In genomic region chr4:182968917-182969650, GRCh38 we compare ENCODE assay signal across 16 cellular contexts. TPM values are rescaled to one million over a fixed set of nuclear protein-coding genes. Genes with fewer than 3 reads are reported as not detected.
DNase-seq lines count a peak whose midpoint lies in the region; ATAC-seq and TF ChIP-seq lines count a peak whose summit lies in the region.
"Had no signal": no experiment of that assay in that cellular context is flagged by ENCODE, and none has a peak within 500 bp of the region (broad histone marks: within the 10 kb centered on the region; RNA-seq: fewer than 3 reads in every experiment).

No MANE protein-coding gene starts in this region.

- intact Hi-C loops in left ventricle myocardium inferior (cut with micrococcal nuclease), result no loop called here

- no peaks in the 10 kb centered on the region for H3K36me3 ChIP-seq in left ventricle myocardium inferior
- H3K36me3 ChIP-seq: BLaER1 treated with 17β-estradiol and CSF1 and Interleukin-3, amounts not matched to agents 10 nM and 100 nM had no signal

- H3K4me1 ChIP-seq in foreskin keratinocyte, result no peaks in the 10 kb centered on the region
- H3K4me1 ChIP-seq in left ventricle myocardium inferior, result no peaks in the 10 kb centered on the region

- TF ChIP-seq CTCF in foreskin keratinocyte (conservative IDR thresholded peaks at IDR 0.05) (no peak), left ventricle myocardium inferior (IDR thresholded peaks at IDR 0.05; ENCODE audit: borderline replicate concordance) (no peak)

- H3K27ac ChIP-seq in foreskin keratinocyte (no peak overlapping the region), left ventricle myocardium inferior (replicated peaks) (no peak overlapping the region)
- H3K27ac ChIP-seq: PC-9 had no signal

- ATAC-seq in GM19023 (IDR thresholded peaks at IDR 0.05; ENCODE audit: unreplicated experiment), result peak; percentile 65
- peak; percentile 53 for ATAC-seq in GM21515 (IDR thresholded peaks at IDR 0.05; ENCODE audit: unreplicated experiment)
- peak; percentile 58 for ATAC-seq in HG03108 (IDR thresholded peaks at IDR 0.05; ENCODE audit: unreplicated experiment)
- ATAC-seq in foreskin keratinocyte, result peak; percentile 12
- ATAC-seq in HG02884 (IDR thresholded peaks at IDR 0.05; ENCODE audit: unreplicated experiment), result no peak
- ATAC-seq: activated T-cell treated with anti-CD3 and anti-CD28 coated beads, Interleukin-2, amount 50 U/mL, for 72 hours had no signal

- H3K9me3 ChIP-seq in left ventricle myocardium inferior (replicated peaks), result peaks cover 7% of the 10 kb centered on the region

- DNase-seq in foreskin keratinocyte, result no peak
- no peak for DNase-seq in left ventricle myocardium inferior
- DNase-seq in occipital lobe (lab: John Stamatoyannopoulos, UW), result no peak
- DNase-seq: activated CD4-positive, alpha-beta T cell treated with anti-CD3 and anti-CD28 coated beads, Interleukin-2, amount 10 ng/mL, durations not matched to agents 24 days and 14 days; activated T-cell treated with anti-CD3 and anti-CD28 coated beads, Interleukin-2, amount 50 U/mL, for 72 hours; amniotic stem cell; cortex of kidney; NCI-H1930 had no signal

- no peaks in the 10 kb centered on the region for H3K27me3 ChIP-seq in foreskin keratinocyte
- peaks cover 11% of the 10 kb centered on the region for H3K27me3 ChIP-seq in left ventricle myocardium inferior (ENCODE audit: low read depth)
- H3K27me3 ChIP-seq: BLaER1 treated with 17β-estradiol and CSF1 and Interleukin-3, amounts not matched to agents 10 nM and 100 nM had no signal

- no peak overlapping the region for H3K4me3 ChIP-seq in left ventricle myocardium inferior
- H3K4me3 ChIP-seq: BLaER1 treated with 17β-estradiol and CSF1 and Interleukin-3, amounts not matched to agents 10 nM and 100 nM; lung; PC-9; smooth muscle cell had no signal

RNA-seq across cellular contexts. Expression of gene DCTD, which starts 51.9 kb away (rescaled TPM):
- 78.4 and 79.8 TPM in 2 replicates for total RNA-seq in foreskin keratinocyte
- polyA plus RNA-seq in foreskin keratinocyte, result 71.7 and 77.7 TPM in 2 replicates
- 44.2 TPM for total RNA-seq in left ventricle myocardium inferior
- total RNA-seq in occipital lobe, result 18.1 TPM
